6 cellular contexts compared by ENCODE assay signal in genomic region chrX:49042581-49043219, GRCh38. TPM values are rescaled to one million over a fixed set of nuclear protein-coding genes. Genes with fewer than 3 reads are reported as not detected.
DNase-seq lines count a peak whose midpoint lies in the region; ATAC-seq and TF ChIP-seq lines count a peak whose summit lies in the region.

No MANE protein-coding gene starts in this region.

- H2AFZ ChIP-seq in DND-41 (ENCODE audit: low read depth, low read length), result peak overlapping the region; percentile 60

- peaks cover 19% of the 10 kb centered on the region for H3K79me2 ChIP-seq in DND-41 (ENCODE audit: insufficient read depth, low read length)

- peak overlapping the region; percentile 56 to 78 for H3K4me3 ChIP-seq in DND-41 (ENCODE audit: low read depth in 1 of 2, low read length in 2 of 2)
- H3K4me3 ChIP-seq in thoracic aorta, result peak overlapping the region; percentile 91

- H4K20me1 ChIP-seq in DND-41 (ENCODE audit: insufficient read depth, low read length), result no peaks in the 10 kb centered on the region

- intact Hi-C loops in left colon (cut with DNase I, micrococcal nuclease), result no loop called here

- H3K36me3 ChIP-seq in DND-41 (ENCODE audit: insufficient read depth, low read length) (peaks cover 18% of the 10 kb centered on the region), thoracic aorta (peaks cover 17% of the 10 kb centered on the region)

- DNase-seq in DND-41, result no peak
- DNase-seq in NAMALWA (ENCODE audit: low spot score), result peak; percentile 15
- DNase-seq in foreskin keratinocyte, result no peak
- no peak for DNase-seq in thoracic aorta (ENCODE audit: low spot score)
- no peak for DNase-seq in left colon

- no peaks in the 10 kb centered on the region for H3K9me3 ChIP-seq in DND-41 (ENCODE audit: insufficient read depth, low read length, severe bottlenecking)
- H3K9me3 ChIP-seq in thoracic aorta, result no peaks in the 10 kb centered on the region

- H3K27ac ChIP-seq in DND-41 (ENCODE audit: low read length) (peak overlapping the region; percentile 77), foreskin keratinocyte (peak overlapping the region; percentile 85), thoracic aorta (peak overlapping the region; percentile 94 to 99)

- H3K4me2 ChIP-seq in DND-41 (ENCODE audit: insufficient read depth, low read length), result peak overlapping the region; percentile 88

- ATAC-seq in DND-41 (ENCODE audit: insufficient read depth, low read depth) (peak; percentile 1; the same call in 2 of the 3 replicates), foreskin keratinocyte (peak; percentile 2), thoracic aorta (ENCODE audit: insufficient number of reproducible peaks, low FRiP score, low read depth) (no peak), HG03520 (IDR thresholded peaks at IDR 0.05; ENCODE audit: unreplicated experiment) (no peak), left colon (no peak)

- H3K9ac ChIP-seq in DND-41 (ENCODE audit: low read depth, low read length), result peak overlapping the region; percentile 83

- no peak for TF ChIP-seq CTCF in DND-41 (IDR thresholded peaks at IDR 0.05; ENCODE audit: borderline replicate concordance, extremely low read depth, low read length, poor library complexity, severe bottlenecking)
- TF ChIP-seq CTCF in foreskin keratinocyte (conservative IDR thresholded peaks at IDR 0.05), result no peak
- TF ChIP-seq CTCF in thoracic aorta (IDR thresholded peaks at IDR 0.05), result no peak

- peaks cover 48% of the 10 kb centered on the region for H3K4me1 ChIP-seq in DND-41 (ENCODE audit: insufficient read depth, low read length)
- H3K4me1 ChIP-seq in foreskin keratinocyte, result no peaks in the 10 kb centered on the region
- peaks cover 6 to 19% of the 10 kb centered on the region in 2 donors for H3K4me1 ChIP-seq in thoracic aorta (ENCODE audit: control insufficient read depth in 1 of 2, low read depth in 2 of 2)

- H3K27me3 ChIP-seq in DND-41 (ENCODE audit: insufficient read depth, low read length, poor library complexity), result no peaks in the 10 kb centered on the region
- H3K27me3 ChIP-seq in foreskin keratinocyte, result no peaks in the 10 kb centered on the region
- no peaks in the 10 kb centered on the region for H3K27me3 ChIP-seq in thoracic aorta (replicated peaks; ENCODE audit: insufficient read depth)

RNA-seq across cellular contexts. Expression of gene TFE3, which starts 0.5 kb away (rescaled TPM):
- total RNA-seq in foreskin keratinocyte (41.4 and 41.9 TPM in 2 replicates), thoracic aorta (100 to 1,000 TPM in 1 of 2 donors, 10 to 100 TPM in 1; 83.8 to 106 TPM), left colon (10 to 100 TPM; 23.2 to 26.6 TPM)
- 38.3 and 38.8 TPM in 2 replicates for polyA plus RNA-seq in foreskin keratinocyte

RNA-seq across cellular contexts. Expression of gene CCDC120, which starts 16.1 kb away (rescaled TPM):
- total RNA-seq in foreskin keratinocyte (5.9 and 8.0 TPM in 2 replicates), thoracic aorta (1 to 10 TPM; 3.6 to 5.6 TPM), left colon (10 to 100 TPM; 15.0 to 15.7 TPM)
- polyA plus RNA-seq in foreskin keratinocyte, result 7.3 and 7.8 TPM in 2 replicates

RNA-seq across cellular contexts. Expression of gene PRAF2, which starts 31.1 kb away (rescaled TPM):
- total RNA-seq in foreskin keratinocyte, result 11.6 and 11.9 TPM in 2 replicates
- 31.6 and 31.8 TPM in 2 replicates for polyA plus RNA-seq in foreskin keratinocyte
- 10 to 100 TPM; 24.0 to 25.7 TPM for total RNA-seq in thoracic aorta
- total RNA-seq in left colon, result 1 to 10 TPM; 4.2 to 5.9 TPM

RNA-seq across cellular contexts. Expression of gene WDR45, which starts 37.0 kb away (rescaled TPM):
- 25.7 and 38.8 TPM in 2 replicates for total RNA-seq in foreskin keratinocyte
- polyA plus RNA-seq in foreskin keratinocyte, result 27.0 and 41.0 TPM in 2 replicates
- 100 to 1,000 TPM in 1 of 2 donors, 10 to 100 TPM in 1; 90.2 to 108 TPM for total RNA-seq in thoracic aorta
- total RNA-seq in left colon, result 10 to 100 TPM; 39.7 to 57.7 TPM

RNA-seq across cellular contexts. Expression of gene GRIPAP1, which starts 40.6 kb away (rescaled TPM):
- total RNA-seq in foreskin keratinocyte (18.8 and 18.9 TPM in 2 replicates), thoracic aorta (10 to 100 TPM; 29.8 to 36.6 TPM), left colon (10 to 100 TPM; 37.1 to 45.0 TPM)
- 13.7 and 13.8 TPM in 2 replicates for polyA plus RNA-seq in foreskin keratinocyte

Comparison
In these comparisons a context has a peak if more than half of its experiments do, and no peak if none do; other contexts are left out.
1. ATAC-seq: peak in DND-41 (single experiment) and foreskin keratinocyte (single experiment); none in thoracic aorta (single experiment), HG03520 (single experiment) and left colon (single experiment).
2. Peak in every context shown above with its lines, with median percentiles within 50 percentile points of each other: H3K27ac ChIP-seq.